1 cellular context compared by ENCODE assay signal in the genomic region with DNA sequence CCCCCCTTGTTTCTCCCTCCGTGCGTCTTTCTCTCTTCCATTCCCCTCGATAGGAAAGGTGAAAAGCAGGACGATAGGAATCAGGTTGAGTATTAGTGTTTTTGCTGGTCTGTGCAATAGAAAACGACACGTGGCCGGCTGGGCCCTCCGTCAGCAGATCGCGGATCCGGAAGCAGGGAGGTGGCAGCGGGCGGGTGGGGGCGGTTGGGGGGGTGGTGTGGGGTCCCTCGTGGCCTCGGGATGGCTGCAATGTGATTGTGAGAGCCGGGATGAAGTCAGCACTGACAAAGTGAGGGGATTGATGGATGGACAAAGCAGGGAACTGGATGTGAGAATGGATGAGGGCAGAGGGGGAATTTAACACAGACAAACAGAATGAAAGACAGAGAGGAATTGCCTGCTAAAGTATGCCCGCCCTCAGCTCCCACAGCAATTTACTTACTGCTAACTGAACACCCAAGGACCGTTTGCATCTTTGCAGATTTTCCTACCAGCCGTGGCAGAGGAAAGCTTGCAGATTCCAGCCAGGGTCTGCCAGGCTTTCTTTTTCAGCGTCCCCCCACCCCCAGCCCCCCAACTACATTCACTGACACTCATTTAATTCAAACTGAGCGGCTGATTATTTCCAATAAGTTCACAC.
TF ChIP-seq lines count a peak whose summit lies in the region.

No MANE protein-coding gene starts in this region.

TF ChIP-seq in H1, 55 proteins besides CTCF, POLR2A, EP300 and RAD21:
- TF ChIP-seq, protein P1, sequence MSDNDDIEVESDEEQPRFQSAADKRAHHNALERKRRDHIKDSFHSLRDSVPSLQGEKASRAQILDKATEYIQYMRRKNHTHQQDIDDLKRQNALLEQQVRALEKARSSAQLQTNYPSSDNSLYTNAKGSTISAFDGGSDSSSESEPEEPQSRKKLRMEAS (IDR thresholded peaks at IDR 0.05): peak; percentile 64
- TF ChIP-seq CBX8 (IDR thresholded peaks at IDR 0.05; ENCODE audit: borderline replicate concordance, low read depth, low read length) (no peak), TAF1 (IDR thresholded peaks at IDR 0.05; ENCODE audit: low read depth, low read length) (no peak)
